In genomic region chr2:20642026-20642971, GRCh38 we compare ENCODE assay signal across 8 cellular contexts. TPM values are rescaled to one million over a fixed set of nuclear protein-coding genes. Genes with fewer than 3 reads are reported as not detected.
DNase-seq lines count a peak whose midpoint lies in the region; ATAC-seq, FAIRE-seq and TF ChIP-seq lines count a peak whose summit lies in the region.

No MANE protein-coding gene starts in this region.

- H3K27ac ChIP-seq in parathyroid adenoma (no peak overlapping the region), upper lobe of left lung (peak overlapping the region in 1 of 4 donors; percentile 45)

- no peak overlapping the region for H3K4me3 ChIP-seq in parathyroid adenoma (ENCODE audit: low read depth, low read length)
- H3K4me3 ChIP-seq in upper lobe of left lung = no peak overlapping the region

- ATAC-seq in GM21447 (IDR thresholded peaks at IDR 0.05; ENCODE audit: unreplicated experiment) (peak; percentile 93), upper lobe of left lung (ENCODE audit: low FRiP score in 2 of 2) (peak; percentile 87 to 91)

- peak overlapping the region; percentile 50 for H2AFZ ChIP-seq in parathyroid adenoma

- TF ChIP-seq EP300 in upper lobe of left lung (IDR thresholded peaks at IDR 0.05) = no peak

- no peak for TF ChIP-seq POLR2A in upper lobe of left lung (IDR thresholded peaks at IDR 0.05)

- no peaks in the 10 kb centered on the region for H3K9me3 ChIP-seq in parathyroid adenoma (ENCODE audit: control insufficient read depth, low read length)
- H3K9me3 ChIP-seq in upper lobe of left lung = no peaks in the 10 kb centered on the region

- H3K9ac ChIP-seq in parathyroid adenoma = no peak overlapping the region

- DNase-seq in DMS79 treated with DMSO at 0.1 percent for 48 hours (lab: John Stamatoyannopoulos, UW) (peak; percentile 72), HTR-8/SVneo (ENCODE audit: insufficient read length, low spot score) (peak; percentile 94), RPMI7951 (ENCODE audit: low read depth) (peak; percentile 57), frontal cortex (ENCODE audit: low spot score in 2 of 2) (peak; percentile 70 to 93), upper lobe of left lung (peak; percentile 82 to 96)
- DNase-seq in activated effector memory CD4-positive, alpha-beta T cell treated with anti-CD3 and anti-CD28 coated beads, Interleukin-2, amount 50 U/mL, for 16 hours = peak; percentile 90

- no peak overlapping the region for H3K4me2 ChIP-seq in parathyroid adenoma (ENCODE audit: low read length)

- H3K79me2 ChIP-seq in parathyroid adenoma = no peaks in the 10 kb centered on the region

- no peaks in the 10 kb centered on the region for H3K4me1 ChIP-seq in parathyroid adenoma
- H3K4me1 ChIP-seq in upper lobe of left lung = peaks cover 2 to 11% (median 8%) of the 10 kb centered on the region in 4 donors

- H3K36me3 ChIP-seq in parathyroid adenoma (ENCODE audit: control insufficient read depth, insufficient read depth, low read length) = no peaks in the 10 kb centered on the region
- peaks cover 9 to 79% (median 62%) of the 10 kb centered on the region in 4 donors for H3K36me3 ChIP-seq in upper lobe of left lung

- TF ChIP-seq CTCF in parathyroid adenoma (IDR thresholded peaks at IDR 0.05) = peak; percentile 94
- TF ChIP-seq CTCF in upper lobe of left lung (IDR thresholded peaks at IDR 0.05) = peak; percentile 87 to 95 (median 94)

- WGBS in upper lobe of left lung, 2 donors = 43 to 70% methylated on average over 14 to 25 of the region's 26 CpGs

- H3K27me3 ChIP-seq in parathyroid adenoma (ENCODE audit: control insufficient read depth, insufficient read depth, low read length) (no peaks in the 10 kb centered on the region), upper lobe of left lung (no peaks in the 10 kb centered on the region)

- FAIRE-seq in HTR-8/SVneo (lab: Jason Lieb, UNC) (peak; percentile 97), frontal cortex (lab: Jason Lieb, UNC) (no peak)

RNA-seq across cellular contexts. Expression of gene HS1BP3, which starts 8.6 kb away (rescaled TPM):
- 13.9 and 15.9 TPM in 2 replicates for total RNA-seq in RPMI7951 (2014; rRNA removed; shearing (Covaris generic))
- total RNA-seq in frontal cortex (7.7 TPM), upper lobe of left lung (10 to 100 TPM; 41.0 to 45.8 (median 42.7) TPM)

RNA-seq across cellular contexts. Expression of gene GDF7, which starts 24.6 kb away (rescaled TPM):
- not detected in 2 replicates for total RNA-seq in RPMI7951 (2014; rRNA removed; shearing (Covaris generic))
- under 0.01 TPM for total RNA-seq in frontal cortex
- 1 to 10 TPM in 1 of 6 donors, under 1 TPM in 5; under 0.01 to 1.8 (median 0.44) TPM for total RNA-seq in upper lobe of left lung
